In genomic region chr11:128695539-128696221, GRCh38 we compare ENCODE assay signal across 8 cellular contexts. TPM values are rescaled to one million over a fixed set of nuclear protein-coding genes. Genes with fewer than 3 reads are reported as not detected.
DNase-seq lines count a peak whose midpoint lies in the region; ATAC-seq and TF ChIP-seq lines count a peak whose summit lies in the region.

No MANE protein-coding gene starts in this region.

- no peaks in the 10 kb centered on the region for H3K9me3 ChIP-seq in CD4-positive, alpha-beta memory T cell (ENCODE audit: control insufficient read depth in 1 of 2, low read length in 2 of 2)
- peaks cover 16% of the 10 kb centered on the region for H3K9me3 ChIP-seq in Caco-2

- POLR2A ChIA-PET in CD4-positive, alpha-beta memory T cell (lab: Charles Lee; ENCODE audit: partially characterized antibody), result interaction anchor here (0.8 to 3.5 kb wide), 35 partner anchors 9 to 656 kb away, joined by 3 to 153 read pairs (median 5); partner anchors contain the start of gene KCNJ1
- POLR2A ChIA-PET in Caco-2 (lab: Charles Lee), result no interaction called here

- H3K36me3 Mint-ChIP-seq in CD4-positive, alpha-beta memory T cell, result peaks cover 27 to 48% of the 10 kb centered on the region in 2 donors
- no peaks in the 10 kb centered on the region for H3K36me3 Mint-ChIP-seq in mesothelial cell of epicardium
- no peaks in the 10 kb centered on the region for H3K36me3 Mint-ChIP-seq in Caco-2 (ENCODE audit: insufficient read depth, unreplicated experiment)

- CTCF ChIA-PET in CD4-positive, alpha-beta memory T cell (lab: Charles Lee; ENCODE audit: partially characterized antibody), result interaction anchor here (0.8 to 2.0 kb wide), 15 partner anchors 9 to 538 kb away, joined by 3 to 8 read pairs (median 4); no protein-coding TSS in a partner anchor
- CTCF ChIA-PET in Caco-2 (lab: Charles Lee), result interaction anchor here (0.6 kb wide), 1 partner anchor 1312 kb away, joined by 3 read pairs; no protein-coding TSS in a partner anchor

- peaks cover 0 to 7% (median 0%) of the 10 kb centered on the region in 8 donors for H3K9me3 Mint-ChIP-seq in CD4-positive, alpha-beta memory T cell
- no peaks in the 10 kb centered on the region for H3K9me3 Mint-ChIP-seq in mesothelial cell of epicardium
- H3K9me3 Mint-ChIP-seq in Caco-2 (ENCODE audit: unreplicated experiment), result no peaks in the 10 kb centered on the region

- H3K27me3 ChIP-seq in CD4-positive, alpha-beta memory T cell (ENCODE audit: insufficient read depth, low read length), result no peaks in the 10 kb centered on the region
- H3K27me3 ChIP-seq in Caco-2 (replicated peaks; ENCODE audit: control insufficient read depth, insufficient read depth, low read length), result no peaks in the 10 kb centered on the region

- H3K27me3 Mint-ChIP-seq in CD4-positive, alpha-beta memory T cell, result peaks cover 0 to 6% of the 10 kb centered on the region in 2 donors
- peaks cover 91% of the 10 kb centered on the region for H3K27me3 Mint-ChIP-seq in mesothelial cell of epicardium (ENCODE audit: low read depth)
- peaks cover 14% of the 10 kb centered on the region for H3K27me3 Mint-ChIP-seq in Caco-2 (ENCODE audit: insufficient read depth, unreplicated experiment)

- H3K27ac ChIP-seq in CD4-positive, alpha-beta memory T cell (ENCODE audit: low read depth, low read length), result peak overlapping the region; percentile 77

- H3K4me1 ChIP-seq in CD4-positive, alpha-beta memory T cell (ENCODE audit: insufficient read depth, low read length), result peaks cover 59% of the 10 kb centered on the region
- H3K4me1 ChIP-seq in Caco-2, result no peaks in the 10 kb centered on the region

- TF ChIP-seq CTCF in mesothelial cell of epicardium (IDR thresholded peaks at IDR 0.05; ENCODE audit: unreplicated experiment) (no peak), Caco-2 (IDR thresholded peaks at IDR 0.05; ENCODE audit: insufficient read depth in 1 of 2, low read depth in 1 of 2, low read length in 1 of 2, severe bottlenecking in 1 of 2, unreplicated experiment in 1 of 2) (no peak)

- peak overlapping the region; percentile 77 to 79 for H3K4me3 ChIP-seq in CD4-positive, alpha-beta memory T cell (ENCODE audit: low read length in 2 of 2)
- no peak overlapping the region for H3K4me3 ChIP-seq in Caco-2 (ENCODE audit: low read depth, low read length)

- H3K27ac Mint-ChIP-seq in CD4-positive, alpha-beta memory T cell, result peak overlapping the region; percentile 95 to 99 (median 96)
- H3K27ac Mint-ChIP-seq in mesothelial cell of epicardium (no peak overlapping the region), Caco-2 (ENCODE audit: unreplicated experiment) (no peak overlapping the region)

- no peaks in the 10 kb centered on the region for H3K36me3 ChIP-seq in CD4-positive, alpha-beta memory T cell (ENCODE audit: insufficient read depth, low read length)
- no peaks in the 10 kb centered on the region for H3K36me3 ChIP-seq in Caco-2 (ENCODE audit: control insufficient read depth, insufficient read depth, low read length)

- peaks cover 44 to 84% (median 56%) of the 10 kb centered on the region in 4 donors for H3K4me1 Mint-ChIP-seq in CD4-positive, alpha-beta memory T cell
- H3K4me1 Mint-ChIP-seq in mesothelial cell of epicardium (peaks cover 25% of the 10 kb centered on the region), Caco-2 (ENCODE audit: low read depth, unreplicated experiment) (no peaks in the 10 kb centered on the region)

- peak; percentile 51 to 73 (median 64) for DNase-seq in CD4-positive, alpha-beta memory T cell
- DNase-seq in NOMO-1 (lab: John Stamatoyannopoulos, UW; ENCODE audit: unreplicated experiment in 2 of 2), result peak; percentile 95 to 98
- peak; percentile 63 for DNase-seq in central memory CD4-positive, alpha-beta T cell
- no peak for DNase-seq in mesothelial cell of epicardium (ENCODE audit: low spot score in 2 of 2, unreplicated experiment in 2 of 2)
- DNase-seq in ecto neural progenitor cell (ENCODE audit: low spot score), result no peak
- no peak for DNase-seq in Caco-2
- DNase-seq in HT-29 (ENCODE audit: low spot score), result no peak

- ATAC-seq in GM21526 (IDR thresholded peaks at IDR 0.05; ENCODE audit: low FRiP score, unreplicated experiment), result peak; percentile 38

- BruUV-seq in Caco-2 (replicated peaks; lab: Mats Ljungman, UMichigan), result no TSS peak

- peak overlapping the region; percentile 94 to 99 (median 96) for H3K4me3 Mint-ChIP-seq in CD4-positive, alpha-beta memory T cell
- H3K4me3 Mint-ChIP-seq in mesothelial cell of epicardium, result peak overlapping the region; percentile 63
- no peak overlapping the region for H3K4me3 Mint-ChIP-seq in Caco-2 (ENCODE audit: unreplicated experiment)

- intact Hi-C loops in CD4-positive, alpha-beta memory T cell (cut with micrococcal nuclease), result loop anchor here (1.0 to 10.0 kb wide), 7 partner anchors 9 to 1309 kb away; partner anchors contain the start of gene PRDM10
- intact Hi-C loops in Caco-2 (cut with micrococcal nuclease; ENCODE audit: unreplicated experiment), result no loop called here

RNA-seq across cellular contexts. Expression of gene FLI1, which starts 1.8 kb away (rescaled TPM):
- total RNA-seq in CD4-positive, alpha-beta memory T cell, result 100 to 1,000 TPM; 112 to 122 TPM
- polyA plus RNA-seq in CD4-positive, alpha-beta memory T cell, result 10 to 100 TPM; 54.6 to 93.1 TPM
- total RNA-seq in mesothelial cell of epicardium, result 4.5 to 5.8 TPM (median 5.3 TPM) in 3 replicates
- total RNA-seq in Caco-2 (2022), result not detected in 2 replicates
- total RNA-seq in HT-29 (2014; rRNA removed; shearing (Covaris generic)), result not detected in 2 replicates

Comparison
In these comparisons a context has a peak if more than half of its experiments do, and no peak if none do; other contexts are left out.
1. DNase-seq: peak in CD4-positive, alpha-beta memory T cell (5 of 5), NOMO-1 (2 of 2) and central memory CD4-positive, alpha-beta T cell (single experiment); none in mesothelial cell of epicardium (0 of 2), ecto neural progenitor cell (single experiment), Caco-2 (0 of 2) and HT-29 (single experiment).
2. H3K27ac Mint-ChIP-seq: peak in CD4-positive, alpha-beta memory T cell (7 of 7); none in mesothelial cell of epicardium (single experiment) and Caco-2 (single experiment).
3. RNA of gene FLI1, which starts 1.8 kb away (total RNA-seq): 112 to 122 TPM in CD4-positive, alpha-beta memory T cell; 4.5 to 5.8 TPM in mesothelial cell of epicardium, not detected in Caco-2 and not detected in HT-29; every median in the first group is over 10 times any median in the second.